13 cellular contexts compared by ENCODE assay signal in the genomic region with DNA sequence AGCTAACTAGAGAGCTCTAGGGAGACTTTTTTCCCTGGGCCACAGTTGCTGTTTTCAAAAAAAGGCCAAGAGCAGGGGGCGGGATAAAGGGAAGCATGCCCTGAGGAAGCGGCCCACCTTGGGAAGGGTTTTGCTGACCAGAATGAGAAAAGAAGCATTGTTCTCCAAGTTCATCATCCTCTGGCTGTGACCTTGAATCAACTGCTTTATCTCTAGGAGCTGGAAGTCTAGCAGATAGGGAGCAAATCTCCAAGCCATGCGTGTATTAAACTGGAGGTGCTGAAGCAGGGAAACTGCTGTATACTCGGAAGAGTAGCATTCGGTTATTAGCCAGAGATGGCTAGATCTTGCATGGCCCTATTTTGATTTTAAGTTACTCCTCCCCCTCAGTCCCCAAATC.
DNase-seq lines count a peak whose midpoint lies in the region; ATAC-seq and TF ChIP-seq lines count a peak whose summit lies in the region.
"Had no signal": no experiment of that assay in that cellular context is flagged by ENCODE, and none has a peak within 500 bp of the region (broad histone marks: within the 10 kb centered on the region; RNA-seq: fewer than 3 reads in every experiment).

No MANE protein-coding gene starts in this region.

- H3K23ac ChIP-seq in trophoblast cell (ENCODE audit: low read length) (no peak overlapping the region), H9 (ENCODE audit: insufficient read length, low read depth, low read length) (no peak overlapping the region)

- no peak overlapping the region for H3K14ac ChIP-seq in trophoblast cell (ENCODE audit: low read length)
- no peak overlapping the region for H3K14ac ChIP-seq in H9 (ENCODE audit: insufficient read depth, low read length)

- H4K5ac ChIP-seq in H9 (ENCODE audit: insufficient read length, low read depth, low read length), result no peak overlapping the region

- no peak overlapping the region for H3K27ac Mint-ChIP-seq in H9

- H4K12ac ChIP-seq in trophoblast cell (ENCODE audit: low read depth, low read length), result no peak overlapping the region

- DNase-seq in AG04450 (ENCODE audit: low read depth, low spot score) (no peak), epithelial cell of prostate (ENCODE audit: low read depth, low spot score) (no peak), trophoblast cell (no peak), H9 (no peak), dorsolateral prefrontal cortex (no peak), NCI-H1105 (lab: John Stamatoyannopoulos, UW) (no peak)
- DNase-seq: NCI-H446 treated with DMSO at 0.1 percent for 48 hours; stimulated activated CD4-positive, alpha-beta T cell treated with anti-CD3 and anti-CD28 coated beads, Interleukin-4, amount 100 ng/mL, for 4 hours; SW 1271 had no signal

- no peaks in the 10 kb centered on the region for H3K23me2 ChIP-seq in H9 (ENCODE audit: insufficient read length, low read depth, low read length, poor library complexity, severe bottlenecking)

- H3K27ac ChIP-seq in AG04450 (ENCODE audit: low read depth, low read length), result peak overlapping the region; percentile 39
- peak overlapping the region; percentile 9 for H3K27ac ChIP-seq in HUES48 (ENCODE audit: low read depth, low read length)
- H3K27ac ChIP-seq in epithelial cell of prostate, result peak overlapping the region; percentile 100
- no peak overlapping the region for H3K27ac ChIP-seq in trophoblast cell (ENCODE audit: low read depth, low read length)
- no peak overlapping the region for H3K27ac ChIP-seq in H9 (ENCODE audit: insufficient read length, low read depth, low read length)
- peak overlapping the region in 1 of 59 donors; percentile 28 for H3K27ac ChIP-seq in dorsolateral prefrontal cortex

- CTCF ChIA-PET in AG04450 (lab: Charles Lee), result interaction anchor here (1.5 to 3.8 kb wide), 3 partner anchors 10 to 187 kb away, joined by 3 to 17 read pairs (median 7); partner anchors contain the start of gene ATP2B4

- H3K4me3 ChIP-seq in AG04450 (ENCODE audit: low read depth, low read length) (no peak overlapping the region), HUES48 (ENCODE audit: low read depth, low read length) (no peak overlapping the region), trophoblast cell (ENCODE audit: low read depth, low read length) (no peak overlapping the region), dorsolateral prefrontal cortex (no peak overlapping the region)
- H3K4me3 ChIP-seq: lung had no signal

- H2BK20ac ChIP-seq in H9 (ENCODE audit: low read depth, low read length, poor library complexity, severe bottlenecking), result no peak overlapping the region

- POLR2A ChIA-PET in AG04450 (lab: Yijun Ruan, JAX), result interaction anchor here (2.1 kb wide), 1 partner anchor 63 kb away, joined by 10 read pairs; no protein-coding TSS in a partner anchor

- H3K9me3 Mint-ChIP-seq in H9, result no peaks in the 10 kb centered on the region

- H3K27me3 ChIP-seq in AG04450 (ENCODE audit: control insufficient read depth, insufficient read depth, low read length) (no peaks in the 10 kb centered on the region), HUES48 (ENCODE audit: control insufficient read depth, insufficient read depth, low read length) (no peaks in the 10 kb centered on the region), trophoblast cell (ENCODE audit: insufficient read depth, low read length) (no peaks in the 10 kb centered on the region), H9 (ENCODE audit: insufficient read depth, low read length) (no peaks in the 10 kb centered on the region), dorsolateral prefrontal cortex (no peaks in the 10 kb centered on the region)

- H2AFZ ChIP-seq in trophoblast cell (ENCODE audit: insufficient read depth, low read length, poor library complexity) (no peak overlapping the region), H9 (ENCODE audit: low read length) (no peak overlapping the region)

- H2BK15ac ChIP-seq in H9 (ENCODE audit: low read depth, low read length), result no peak overlapping the region

- H2BK12ac ChIP-seq in trophoblast cell (ENCODE audit: low read length) (no peak overlapping the region), H9 (ENCODE audit: insufficient read length, low read depth, low read length) (no peak overlapping the region)

- H3K79me2 ChIP-seq in trophoblast cell (ENCODE audit: control insufficient read depth, insufficient read depth, low read length, poor library complexity), result peaks cover 11% of the 10 kb centered on the region
- no peaks in the 10 kb centered on the region for H3K79me2 ChIP-seq in H9 (ENCODE audit: insufficient read depth, low read length)

- H3K4me1 Mint-ChIP-seq in H9, result peaks cover 17 to 18% of the 10 kb centered on the region in 2 experiments

- WGBS in trophoblast cell (ENCODE audit: extremely low coverage, insufficient coverage, insufficient read length), result no CpG with 5 or more reads among the region's 5 CpGs
- WGBS in H9 (ENCODE audit: extremely low coverage, insufficient read length, low lambda C conversion rate), result no CpG with 5 or more reads among the region's 5 CpGs

- H2BK5ac ChIP-seq in trophoblast cell (ENCODE audit: low read depth, low read length, poor library complexity), result no peak overlapping the region
- no peak overlapping the region for H2BK5ac ChIP-seq in H9 (ENCODE audit: insufficient read length, low read length)

- no peaks in the 10 kb centered on the region for H4K20me1 ChIP-seq in H9 (ENCODE audit: control insufficient read depth, insufficient read depth, insufficient read length)

- no peak overlapping the region for H3K9ac ChIP-seq in HUES48 (ENCODE audit: low read depth, low read length)
- no peak overlapping the region for H3K9ac ChIP-seq in trophoblast cell (ENCODE audit: low read length)
- H3K9ac ChIP-seq in H9 (ENCODE audit: extremely low read depth, insufficient read length, low read length), result no peak overlapping the region

- H3K18ac ChIP-seq in trophoblast cell (ENCODE audit: low read length) (no peak overlapping the region), H9 (ENCODE audit: insufficient read length, low read depth, low read length) (no peak overlapping the region)

- H3K4ac ChIP-seq in trophoblast cell (ENCODE audit: low read depth, low read length) (peak overlapping the region; percentile 54), H9 (ENCODE audit: low read depth, low read length) (no peak overlapping the region)

- H4K91ac ChIP-seq in trophoblast cell (ENCODE audit: low read depth, low read length), result no peak overlapping the region
- no peak overlapping the region for H4K91ac ChIP-seq in H9 (ENCODE audit: insufficient read length, low read depth, low read length)

- H3T11ph ChIP-seq in H9 (ENCODE audit: low read length), result no peak overlapping the region

- H3K4me1 ChIP-seq in HUES48 (ENCODE audit: control insufficient read depth, insufficient read depth, low read length) (peaks cover 12% of the 10 kb centered on the region), trophoblast cell (ENCODE audit: control insufficient read depth in 1 of 2, insufficient read depth in 2 of 2, low read length in 2 of 2) (peaks cover 16 to 19% of the 10 kb centered on the region in 2 experiments), H9 (ENCODE audit: insufficient read depth, low read length) (peaks cover 10% of the 10 kb centered on the region)

- H3K4me3 Mint-ChIP-seq in H9, result no peak overlapping the region; a peak in 1 of 5 replicates
- H3K4me3 Mint-ChIP-seq: activated naive CD8-positive, alpha-beta T cell had no signal

- no peak overlapping the region for H3K56ac ChIP-seq in H9 (ENCODE audit: insufficient read length, low read depth, low read length)

- H2AK5ac ChIP-seq in trophoblast cell (ENCODE audit: low read length) (no peak overlapping the region), H9 (ENCODE audit: insufficient read length, low read length) (no peak overlapping the region)

- no peaks in the 10 kb centered on the region for H3K27me3 Mint-ChIP-seq in H9 (ENCODE audit: low read depth)
- H3K27me3 Mint-ChIP-seq: activated naive CD8-positive, alpha-beta T cell had no signal

- no peak for ATAC-seq in HG03039 (IDR thresholded peaks at IDR 0.05; ENCODE audit: unreplicated experiment)

- intact Hi-C loops in dorsolateral prefrontal cortex (cut with DNase I), result no loop called here

- H3K79me1 ChIP-seq in trophoblast cell (ENCODE audit: low read length) (peaks cover 2% of the 10 kb centered on the region), H9 (ENCODE audit: insufficient read depth, low read depth, low read length, poor library complexity, severe bottlenecking) (no peaks in the 10 kb centered on the region)

- no peaks in the 10 kb centered on the region; a peak in 2 of 7 replicates for H3K36me3 Mint-ChIP-seq in H9 (ENCODE audit: insufficient read depth in 1 of 3, low read depth in 3 of 3)

- H3K4me2 ChIP-seq in trophoblast cell (ENCODE audit: low read length) (no peak overlapping the region), H9 (ENCODE audit: insufficient read depth, insufficient read length, low read length) (no peak overlapping the region)

- H3K9me3 ChIP-seq in AG04450 (ENCODE audit: control insufficient read depth, insufficient read depth, low read length), result no peaks in the 10 kb centered on the region
- H3K9me3 ChIP-seq in HUES48 (ENCODE audit: control insufficient read depth, insufficient read depth, low read length), result no peaks in the 10 kb centered on the region
- no peaks in the 10 kb centered on the region for H3K9me3 ChIP-seq in trophoblast cell (ENCODE audit: insufficient read depth, low read depth, low read length)
- H3K9me3 ChIP-seq in H9 (ENCODE audit: control insufficient read depth, low read depth, low read length), result no peaks in the 10 kb centered on the region

- H4K8ac ChIP-seq in trophoblast cell (ENCODE audit: low read depth, low read length) (no peak overlapping the region), H9 (replicated peaks; ENCODE audit: insufficient read length, low read depth, low read length) (no peak overlapping the region)

- H2BK120ac ChIP-seq in trophoblast cell (ENCODE audit: insufficient read depth, low read length, poor library complexity) (no peak overlapping the region), H9 (ENCODE audit: low read depth, low read length, poor library complexity, severe bottlenecking) (no peak overlapping the region)

- no peaks in the 10 kb centered on the region for H3K36me3 ChIP-seq in HUES48 (ENCODE audit: control insufficient read depth, insufficient read depth, low read length)
- H3K36me3 ChIP-seq in trophoblast cell (ENCODE audit: control insufficient read depth in 1 of 2, insufficient read depth in 2 of 2, low read length in 2 of 2), result peaks cover 31 to 60% of the 10 kb centered on the region in 2 experiments

- TF ChIP-seq CTCF in AG04450 (IDR thresholded peaks at IDR 0.05; ENCODE audit: low read depth, low read length) (no peak), H9 (conservative IDR thresholded peaks at IDR 0.05) (no peak), dorsolateral prefrontal cortex (IDR thresholded peaks at IDR 0.05 in 54 of 56, conservative IDR thresholded peaks at IDR 0.05 in 2 of 56; ENCODE audit: low read depth in 1 of 56, partially characterized antibody in 56 of 56) (no peak)

Comparison
In these comparisons a context has a peak if more than half of its experiments do, and no peak if none do; other contexts are left out.
1. H3K27ac ChIP-seq: peak in AG04450 (single experiment), HUES48 (single experiment) and epithelial cell of prostate (single experiment); none in trophoblast cell (single experiment) and H9 (single experiment).